In the genomic region with DNA sequence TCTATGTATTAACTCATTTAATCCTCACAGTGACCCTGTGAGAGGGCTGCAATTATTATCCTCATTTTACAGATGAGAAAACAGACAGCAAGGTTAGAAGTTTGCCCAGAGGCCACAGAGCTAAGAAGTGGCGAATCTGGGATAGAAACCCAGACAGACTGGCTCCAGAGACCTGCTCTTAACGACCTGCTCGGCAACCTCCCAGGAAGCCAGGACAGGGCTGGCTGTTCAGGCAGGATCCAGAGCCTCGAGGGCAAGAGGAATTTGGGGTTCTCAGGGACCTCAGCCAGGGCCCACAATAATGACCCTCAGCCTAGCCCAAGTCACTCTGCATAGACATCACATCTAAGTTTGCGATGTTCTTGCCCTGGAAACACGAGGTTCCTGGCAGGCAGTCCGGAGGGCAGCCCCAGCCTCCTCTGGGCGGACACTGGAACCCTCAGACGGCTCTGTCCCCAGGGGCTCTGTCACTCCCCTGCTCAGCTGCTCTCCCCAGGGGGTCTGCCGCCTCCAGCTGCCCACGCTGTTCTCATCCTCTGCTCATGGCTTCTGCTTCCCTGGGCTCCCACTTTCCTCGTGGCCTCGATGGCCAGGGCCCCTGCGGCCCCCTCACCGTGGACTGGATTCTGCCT, we compare ENCODE assay signal across 16 cellular contexts.
DNase-seq lines count a peak whose midpoint lies in the region; ATAC-seq and TF ChIP-seq lines count a peak whose summit lies in the region.
"Had no signal": no experiment of that assay in that cellular context is flagged by ENCODE, and none has a peak within 500 bp of the region (broad histone marks: within the 10 kb centered on the region; RNA-seq: fewer than 3 reads in every experiment).

No MANE protein-coding gene starts in this region.

- no peak overlapping the region for H2BK12ac ChIP-seq in neuronal stem cell (ENCODE audit: low read length)

- peak overlapping the region; percentile 56 for H3K9ac ChIP-seq in neuronal stem cell (ENCODE audit: low read depth, low read length, poor library complexity)
- H3K9ac ChIP-seq: GM23248 had no signal

- H3K9me3 ChIP-seq in BE2C, result no peaks in the 10 kb centered on the region
- no peaks in the 10 kb centered on the region for H3K9me3 ChIP-seq in SJSA1 (replicated peaks)
- H3K9me3 ChIP-seq in neuronal stem cell (replicated peaks in 1 of 2; ENCODE audit: control insufficient read depth in 2 of 2, insufficient read depth in 1 of 2, low read depth in 1 of 2, low read length in 2 of 2), result no peaks in the 10 kb centered on the region

- H3K14ac ChIP-seq in neuronal stem cell (ENCODE audit: low read length), result no peak overlapping the region

- H3K27me3 ChIP-seq in BE2C, result no peaks in the 10 kb centered on the region
- no peaks in the 10 kb centered on the region for H3K27me3 ChIP-seq in SJSA1 (replicated peaks)
- no peaks in the 10 kb centered on the region for H3K27me3 ChIP-seq in neuronal stem cell (ENCODE audit: control insufficient read depth in 3 of 3, insufficient read depth in 3 of 3, low read depth in 1 of 3, low read length in 3 of 3)

- ATAC-seq in HG03175 (IDR thresholded peaks at IDR 0.05; ENCODE audit: unreplicated experiment) (no peak), GM21447 (IDR thresholded peaks at IDR 0.05; ENCODE audit: unreplicated experiment) (no peak), omental fat pad (ENCODE audit: low FRiP score) (no peak)
- ATAC-seq: Right ventricle myocardium inferior had no signal

- H2BK120ac ChIP-seq in neuronal stem cell (ENCODE audit: low read depth, low read length), result no peak overlapping the region

- no peak overlapping the region for H4K91ac ChIP-seq in neuronal stem cell (ENCODE audit: low read depth, low read length, poor library complexity)

- H3K79me1 ChIP-seq in neuronal stem cell (ENCODE audit: low read depth, low read length), result no peaks in the 10 kb centered on the region

- H3K36me3 ChIP-seq in BE2C, result no peaks in the 10 kb centered on the region
- no peaks in the 10 kb centered on the region for H3K36me3 ChIP-seq in SJSA1
- H3K36me3 ChIP-seq in neuronal stem cell (replicated peaks in 1 of 2; ENCODE audit: control insufficient read depth in 2 of 2, insufficient read depth in 2 of 2, low read length in 2 of 2), result no peaks in the 10 kb centered on the region

- no peak overlapping the region for H4K8ac ChIP-seq in neuronal stem cell (ENCODE audit: low read depth, low read length)

- H2AK5ac ChIP-seq in neuronal stem cell (ENCODE audit: low read depth, low read length), result peak overlapping the region; percentile 60

- DNase-seq in BE2C (peak; percentile 53), ELF-1 (ENCODE audit: low read depth, low spot score) (peak; percentile 80), SJSA1 (ENCODE audit: low read depth in 1 of 2, low spot score in 2 of 2) (peak in 1 of 2 experiments; percentile 49), neuronal stem cell (ENCODE audit: low spot score) (no peak), omental fat pad (ENCODE audit: low spot score) (no peak), NCI-H146 treated with DMSO at 0.1 percent for 48 hours (lab: John Stamatoyannopoulos, UW; ENCODE audit: unreplicated experiment) (no peak)
- DNase-seq: Calu3, DND-41, GF-D8, KG1, NCI-H2081 treated with DMSO at 0.1 percent for 48 hours, NCI-H774 had no signal

- WGBS in neuronal stem cell (ENCODE audit: extremely low coverage in 2 of 2, insufficient read length in 2 of 2, insufficient replicate concordance in 1 of 2), 2 donors, result no CpG with 5 or more reads among the region's 15 CpGs

- no peak overlapping the region for H3K4ac ChIP-seq in neuronal stem cell (ENCODE audit: low read length)

- H3K4me1 ChIP-seq in BE2C (peaks cover 18% of the 10 kb centered on the region), SJSA1 (replicated peaks) (peaks cover 81% of the 10 kb centered on the region), neuronal stem cell (ENCODE audit: control insufficient read depth in 2 of 2, insufficient read depth in 1 of 2, low read depth in 1 of 2, low read length in 2 of 2) (peaks cover 2 to 4% of the 10 kb centered on the region in 2 donors)

- H2AFZ ChIP-seq in neuronal stem cell (ENCODE audit: low read length), result no peak overlapping the region
- H2AFZ ChIP-seq: GM23248 had no signal

- H3K27ac ChIP-seq in SJSA1 (peak overlapping the region; percentile 5; the same call in 1 of the 2 replicates), neuronal stem cell (replicated peaks; ENCODE audit: low read length) (no peak overlapping the region)
- H3K27ac ChIP-seq: GM23248 had no signal

- H2BK15ac ChIP-seq in neuronal stem cell (ENCODE audit: low read length), result peak overlapping the region; percentile 59

- no peak overlapping the region for H2BK5ac ChIP-seq in neuronal stem cell (ENCODE audit: low read length)

- H3K4me2 ChIP-seq in neuronal stem cell (ENCODE audit: insufficient read depth, low read length, poor library complexity, severe bottlenecking), result no peak overlapping the region

- H3K23ac ChIP-seq in neuronal stem cell (ENCODE audit: low read depth, low read length, poor library complexity), result no peak overlapping the region

- H3K4me3 ChIP-seq in BE2C (ENCODE audit: low read depth, low read length) (no peak overlapping the region), SJSA1 (no peak overlapping the region), neuronal stem cell (ENCODE audit: low read length in 2 of 2) (no peak overlapping the region)
- H3K4me3 ChIP-seq: GM23248 had no signal

- H3K18ac ChIP-seq in neuronal stem cell (ENCODE audit: low read length), result peak overlapping the region; percentile 38

- no peak for TF ChIP-seq CTCF in BE2C (IDR thresholded peaks at IDR 0.05; ENCODE audit: low read depth, low read length)
- TF ChIP-seq CTCF in omental fat pad (IDR thresholded peaks at IDR 0.05), result no peak

Comparison
In these comparisons a context has a peak if more than half of its experiments do, and no peak if none do; other contexts are left out.
1. DNase-seq: peak in BE2C (single experiment) and ELF-1 (single experiment); none in neuronal stem cell (single experiment), omental fat pad (single experiment) and NCI-H146 treated with DMSO at 0.1 percent for 48 hours (single experiment).